In genomic region chr4:169283114-169283509, GRCh38 we compare ENCODE assay signal across 14 cellular contexts. TPM values are rescaled to one million over a fixed set of nuclear protein-coding genes. Genes with fewer than 3 reads are reported as not detected.
DNase-seq lines count a peak whose midpoint lies in the region; ATAC-seq, FAIRE-seq and TF ChIP-seq lines count a peak whose summit lies in the region.
"Had no signal": no experiment of that assay in that cellular context is flagged by ENCODE, and none has a peak within 500 bp of the region (broad histone marks: within the 10 kb centered on the region; RNA-seq: fewer than 3 reads in every experiment).

No MANE protein-coding gene starts in this region.

- DNase-seq in A549 (ENCODE audit: low read depth in 1 of 2, low spot score in 1 of 2): peak; percentile 14 to 68
- peak; percentile 68 for DNase-seq in HS-27A (ENCODE audit: low read depth)
- DNase-seq in astrocyte of the hippocampus (ENCODE audit: low read depth, low spot score): peak; percentile 86
- DNase-seq in iris pigment epithelial cell (ENCODE audit: low read depth): peak; percentile 90
- DNase-seq in posterior cingulate gyrus: no peak
- no peak for DNase-seq in midbrain (lab: John Stamatoyannopoulos, UW)
- DNase-seq: activated CD4-positive, alpha-beta T cell treated with anti-CD3 and anti-CD28 coated beads for 4 hours; NCI-H2081; right lobe of liver; SW 1271 had no signal

- peak overlapping the region; percentile 65 to 79 for H3K27ac ChIP-seq in A549
- H3K27ac ChIP-seq: right lobe of liver had no signal

- TF ChIP-seq POLR2A in A549 (IDR thresholded peaks at IDR 0.05; ENCODE audit: low read length): no peak

- peaks cover 31% of the 10 kb centered on the region for H3K4me1 ChIP-seq in A549
- H3K4me1 ChIP-seq: right lobe of liver had no signal

- TF ChIP-seq EP300 in A549 (IDR thresholded peaks at IDR 0.05): peak in 1 of 2 experiments; percentile 37; a peak in 1 of 5 replicates

- ATAC-seq in A549 (peak; percentile 94 to 98), GM18498 (IDR thresholded peaks at IDR 0.05; ENCODE audit: unreplicated experiment) (no peak), GM18873 (IDR thresholded peaks at IDR 0.05; ENCODE audit: low FRiP score, unreplicated experiment) (no peak)
- ATAC-seq: right lobe of liver had no signal

- TF ChIP-seq RAD21 in A549 (conservative IDR thresholded peaks at IDR 0.05 in 1 of 2, IDR thresholded peaks at IDR 0.05 in 1 of 2): no peak

- POLR2A ChIA-PET in A549 (lab: Yijun Ruan, JAX): interaction anchor here (0.7 to 1.3 kb wide), 2 partner anchors 14 to 32 kb away, joined by 3 to 6 read pairs; no protein-coding TSS in a partner anchor

- CTCF ChIA-PET in A549 (lab: Yijun Ruan, JAX): interaction anchor here (1.4 kb wide), 1 partner anchor 32 kb away, joined by 5 read pairs; no protein-coding TSS in a partner anchor

- WGBS in A549 (ENCODE audit: missing lambda C conversion rate): 1% methylated on average over 4 of the region's 4 CpGs

- H3K4me2 ChIP-seq in A549: peak overlapping the region; percentile 79

- intact Hi-C loops in posterior cingulate gyrus (cut with DNase I): no loop called here

- H3K4me3 ChIP-seq in A549: no peak overlapping the region
- H3K4me3 ChIP-seq: right lobe of liver, thoracic aorta had no signal

- no peaks in the 10 kb centered on the region for H3K9me3 ChIP-seq in A549
- H3K9me3 ChIP-seq: right lobe of liver, thoracic aorta had no signal

- no peak for FAIRE-seq in A549 (lab: Jason Lieb, UNC)
- FAIRE-seq: endothelial cell of umbilical vein had no signal

- no peak for TF ChIP-seq CTCF in A549 (IDR thresholded peaks at IDR 0.05)

TF ChIP-seq in A549, 52 proteins besides CTCF, POLR2A, EP300 and RAD21:
- TF ChIP-seq JUN (IDR thresholded peaks at IDR 0.05) (peak in 1 of 2 experiments; percentile 25; a peak in 1 of 5 replicates), ELK1 (IDR thresholded peaks at IDR 0.05; ENCODE audit: low read depth, low read length) (no peak), FOSL2 (IDR thresholded peaks at IDR 0.05) (0 out of 2 replicates have a peak, but pooled peaks have one; percentile 3), FOSL2 (CRISPR knock-in tag; IDR thresholded peaks at IDR 0.05) (no peak), GATA3 (IDR thresholded peaks at IDR 0.05; ENCODE audit: borderline replicate concordance) (peak; percentile 86; the same call in 1 of the 2 replicates), JUNB (IDR thresholded peaks at IDR 0.05) (peak; percentile 6; the same call in 1 of the 2 replicates), CEBPB (IDR thresholded peaks at IDR 0.05) (peak in 1 of 2 experiments; percentile 4; a peak in 1 of 4 replicates)

RNA-seq across cellular contexts. Expression of gene SH3RF1, which starts 12.4 kb away (rescaled TPM):
- polyA plus RNA-seq in A549 (2011; rRNA removed) (13.8 and 15.1 TPM in 2 replicates), A549 (2017; fragmentation: RNase III; extraction: RNeasy Plus Mini Kit Qiagen cat#74134 plus additional on column Dnase treatment) (7.4 to 8.2 TPM (median 8.0 TPM) in 3 replicates)
- polyA plus RNA-seq in A549 (2012; cell fraction: cytosol; rRNA removed): 6.7 and 9.2 TPM in 2 replicates
- polyA plus RNA-seq in A549 (2012; cell fraction: nucleus; rRNA removed): 15.2 and 21.1 TPM in 2 replicates
- 48.6 and 62.1 TPM in 2 replicates for polyA minus RNA-seq in A549 (2011; rRNA and poly(A)+ RNA removed)

Comparison
In these comparisons a context has a peak if more than half of its experiments do, and no peak if none do; other contexts are left out.
1. ATAC-seq: peak in A549 (2 of 2); none in GM18498 (single experiment) and GM18873 (single experiment).
2. DNase-seq: peak in A549 (2 of 2), HS-27A (single experiment), astrocyte of the hippocampus (single experiment) and iris pigment epithelial cell (single experiment); none in posterior cingulate gyrus (0 of 10) and midbrain (single experiment).